15 cellular contexts compared by ENCODE assay signal in genomic region chr4:40575846-40576245, GRCh38. TPM values are rescaled to one million over a fixed set of nuclear protein-coding genes. Genes with fewer than 3 reads are reported as not detected.
DNase-seq lines count a peak whose midpoint lies in the region; ATAC-seq and TF ChIP-seq lines count a peak whose summit lies in the region.
"Had no signal": no experiment of that assay in that cellular context is flagged by ENCODE, and none has a peak within 500 bp of the region (broad histone marks: within the 10 kb centered on the region; RNA-seq: fewer than 3 reads in every experiment).

No MANE protein-coding gene starts in this region.

- peak overlapping the region; percentile 29 for H2BK5ac ChIP-seq in trophoblast cell (ENCODE audit: low read depth, low read length, poor library complexity)

- no peak for ATAC-seq in GM18505 (IDR thresholded peaks at IDR 0.05; ENCODE audit: unreplicated experiment)

- H3K36me3 Mint-ChIP-seq in dendritic cell treated with granulocyte-macrophage colony-stimulating factor and Interleukin-4, amounts not matched to agents 40 ng/mL and 50 ng/mL, for 4 days (ENCODE audit: low read depth) = peaks cover 69% of the 10 kb centered on the region
- H3K36me3 Mint-ChIP-seq: activated naive CD8-positive, alpha-beta T cell had no signal

- H2AFZ ChIP-seq in KMS-11 (ENCODE audit: low read depth) = no peak overlapping the region
- H2AFZ ChIP-seq in trophoblast cell (ENCODE audit: insufficient read depth, low read length, poor library complexity) = no peak overlapping the region

- peak overlapping the region; percentile 69 for H4K91ac ChIP-seq in trophoblast cell (ENCODE audit: low read depth, low read length)

- H3K9ac ChIP-seq in KMS-11 (peak overlapping the region; percentile 29; the same call in 1 of the 2 replicates), trophoblast cell (ENCODE audit: low read length) (no peak overlapping the region)

- H2BK12ac ChIP-seq in trophoblast cell (ENCODE audit: low read length) = peak overlapping the region; percentile 58

- H3K79me2 ChIP-seq in KMS-11 (ENCODE audit: insufficient read depth, low read depth) (peaks cover 22% of the 10 kb centered on the region), trophoblast cell (ENCODE audit: control insufficient read depth, insufficient read depth, low read length, poor library complexity) (no peaks in the 10 kb centered on the region)

- H3K18ac ChIP-seq in trophoblast cell (ENCODE audit: low read length) = peak overlapping the region; percentile 16

- H3K4me3 Mint-ChIP-seq in dendritic cell treated with granulocyte-macrophage colony-stimulating factor and Interleukin-4, amounts not matched to agents 40 ng/mL and 50 ng/mL, for 4 days = peak overlapping the region; percentile 30
- H3K4me3 Mint-ChIP-seq: activated naive CD8-positive, alpha-beta T cell had no signal

- H4K12ac ChIP-seq in trophoblast cell (ENCODE audit: low read depth, low read length) = no peak overlapping the region

- no peaks in the 10 kb centered on the region for H3K27me3 Mint-ChIP-seq in dendritic cell treated with granulocyte-macrophage colony-stimulating factor and Interleukin-4, amounts not matched to agents 40 ng/mL and 50 ng/mL, for 4 days
- H3K27me3 Mint-ChIP-seq: activated naive CD8-positive, alpha-beta T cell had no signal

- H3K27ac ChIP-seq in C4-2B (peak overlapping the region; percentile 79), KMS-11 (peak overlapping the region; percentile 79), trophoblast cell (ENCODE audit: low read depth, low read length) (peak overlapping the region; percentile 86), A673 (ENCODE audit: low read depth, low read length, poor library complexity, severe bottlenecking) (no peak overlapping the region)

- no peaks in the 10 kb centered on the region for H3K9me3 Mint-ChIP-seq in dendritic cell treated with granulocyte-macrophage colony-stimulating factor and Interleukin-4, amounts not matched to agents 40 ng/mL and 50 ng/mL, for 4 days

- intact Hi-C loops in dendritic cell treated with granulocyte-macrophage colony-stimulating factor and Interleukin-4, amounts not matched to agents 40 ng/mL and 50 ng/mL, for 4 days (cut with micrococcal nuclease) = loop anchor here (2.0 kb wide), 2 partner anchors 21 to 147 kb away; no protein-coding TSS in a partner anchor
- intact Hi-C loops in A673 (cut with micrococcal nuclease; ENCODE audit: unreplicated experiment) = no loop called here

- DNase-seq in trophoblast cell (peak; percentile 99 to 100), A673 (ENCODE audit: low spot score) (no peak), OCI-M1 (lab: John Stamatoyannopoulos, UW) (no peak)
- no peak for DNase-seq in central memory CD4-positive, alpha-beta T cell
- DNase-seq: hippocampal formation, left ventricle myocardium inferior, NCI-H1694 treated with DMSO at 0.1 percent for 48 hours, NCI-H82, SHP77 treated with DMSO at 0.1 percent for 48 hours had no signal

- H2AK5ac ChIP-seq in trophoblast cell (ENCODE audit: low read length) = no peak overlapping the region

- H3K4me1 ChIP-seq in KMS-11 (ENCODE audit: low read depth, poor library complexity, severe bottlenecking) (peaks cover 76% of the 10 kb centered on the region), trophoblast cell (ENCODE audit: control insufficient read depth in 1 of 2, insufficient read depth in 2 of 2, low read length in 2 of 2) (peaks cover 9 to 17% of the 10 kb centered on the region in 2 experiments), A673 (ENCODE audit: insufficient read depth, low read length, poor library complexity, severe bottlenecking) (no peaks in the 10 kb centered on the region)

- peak overlapping the region; percentile 44 for H2BK120ac ChIP-seq in trophoblast cell (ENCODE audit: insufficient read depth, low read length, poor library complexity)

- peaks cover 74% of the 10 kb centered on the region for H3K4me1 Mint-ChIP-seq in dendritic cell treated with granulocyte-macrophage colony-stimulating factor and Interleukin-4, amounts not matched to agents 40 ng/mL and 50 ng/mL, for 4 days (ENCODE audit: low read depth)

- H3K4me2 ChIP-seq in KMS-11 (peak overlapping the region; percentile 71), trophoblast cell (ENCODE audit: low read length) (no peak overlapping the region)

- H3K79me1 ChIP-seq in trophoblast cell (ENCODE audit: low read length) = peaks cover 19% of the 10 kb centered on the region

- TF ChIP-seq CTCF in C4-2B (conservative IDR thresholded peaks at IDR 0.05) (no peak), KMS-11 (conservative IDR thresholded peaks at IDR 0.05; ENCODE audit: low read depth, low read length) (no peak), A673 (conservative IDR thresholded peaks at IDR 0.05; ENCODE audit: low read depth, low read length) (no peak)

- no peak overlapping the region for H4K8ac ChIP-seq in trophoblast cell (ENCODE audit: low read depth, low read length)

- POLR2A ChIA-PET in A673 (lab: Charles Lee; ENCODE audit: low non-redundant PET) = interaction anchor here (0.7 kb wide), 1 partner anchor 9 kb away, joined by 7 read pairs; no protein-coding TSS in a partner anchor

- no peak overlapping the region for H3K4me3 ChIP-seq in KMS-11 (IDR thresholded peaks at IDR 0.05; ENCODE audit: insufficient read depth, low read depth, low read length)
- no peak overlapping the region for H3K4me3 ChIP-seq in trophoblast cell (ENCODE audit: low read depth, low read length)
- H3K4me3 ChIP-seq in A673 (ENCODE audit: low read depth, low read length, poor library complexity, severe bottlenecking) = no peak overlapping the region
- H3K4me3 ChIP-seq: esophagus muscularis mucosa, left ventricle myocardium inferior had no signal

- H3K27ac Mint-ChIP-seq in dendritic cell treated with granulocyte-macrophage colony-stimulating factor and Interleukin-4, amounts not matched to agents 40 ng/mL and 50 ng/mL, for 4 days = peak overlapping the region; percentile 98
- H3K27ac Mint-ChIP-seq: activated naive CD8-positive, alpha-beta T cell had no signal

- H3K23ac ChIP-seq in trophoblast cell (ENCODE audit: low read length) = no peak overlapping the region

- TF ChIP-seq POLR2A in GM18505 (IDR thresholded peaks at IDR 0.05; ENCODE audit: borderline replicate concordance, extremely low read depth, insufficient read depth, insufficient read length) = no peak

- no peak overlapping the region for H3K14ac ChIP-seq in trophoblast cell (ENCODE audit: low read length)

- no peaks in the 10 kb centered on the region for H3K27me3 ChIP-seq in KMS-11 (ENCODE audit: insufficient read depth, low read depth)
- no peaks in the 10 kb centered on the region for H3K27me3 ChIP-seq in trophoblast cell (ENCODE audit: insufficient read depth, low read length)
- no peaks in the 10 kb centered on the region for H3K27me3 ChIP-seq in A673 (replicated peaks; ENCODE audit: insufficient read depth, low read depth, low read length, poor library complexity)
- H3K27me3 ChIP-seq: esophagus muscularis mucosa had no signal

- H3K36me3 ChIP-seq in KMS-11 (ENCODE audit: insufficient read depth) (no peaks in the 10 kb centered on the region), trophoblast cell (ENCODE audit: control insufficient read depth in 1 of 2, insufficient read depth in 2 of 2, low read length in 2 of 2) (peaks cover 0 to 3% of the 10 kb centered on the region in 2 experiments), A673 (ENCODE audit: insufficient read depth, low read length, poor library complexity, severe bottlenecking) (no peaks in the 10 kb centered on the region)
- H3K36me3 ChIP-seq: esophagus muscularis mucosa, left ventricle myocardium inferior had no signal

- no TSS peak for BruUV-seq in A673 (replicated peaks; lab: Mats Ljungman, UMichigan)

- no CpG with 5 or more reads among the region's 2 CpGs for WGBS in trophoblast cell (ENCODE audit: extremely low coverage, insufficient coverage, insufficient read length)

- H3K4ac ChIP-seq in trophoblast cell (ENCODE audit: low read depth, low read length) = no peak overlapping the region

- CTCF ChIA-PET in A673 (lab: Charles Lee) = interaction anchor here (0.6 kb wide), 1 partner anchor 25 kb away, joined by 4 read pairs; no protein-coding TSS in a partner anchor

- H4K20me1 ChIP-seq in KMS-11 (ENCODE audit: insufficient read depth) = no peaks in the 10 kb centered on the region

- peaks cover 2% of the 10 kb centered on the region for H3K9me3 ChIP-seq in trophoblast cell (ENCODE audit: insufficient read depth, low read depth, low read length)
- no peaks in the 10 kb centered on the region for H3K9me3 ChIP-seq in A673 (ENCODE audit: low read depth, low read length, poor library complexity, severe bottlenecking)
- H3K9me3 ChIP-seq: esophagus muscularis mucosa, left ventricle myocardium inferior had no signal

RNA-seq across cellular contexts. Expression of gene RBM47, which starts 53.8 kb away (rescaled TPM):
- 45.7 and 49.2 TPM in 2 replicates for polyA plus RNA-seq in trophoblast cell (2013)
- total RNA-seq in A673 (2021) = 0.09 and 0.28 TPM in 2 replicates

Comparison
In these comparisons a context has a peak if more than half of its experiments do, and no peak if none do; other contexts are left out.
1. DNase-seq: peak in trophoblast cell (2 of 2); none in A673 (single experiment), OCI-M1 (single experiment) and central memory CD4-positive, alpha-beta T cell (single experiment).